Comparison of ENCODE assay signal across 1 cellular context in the genomic region with DNA sequence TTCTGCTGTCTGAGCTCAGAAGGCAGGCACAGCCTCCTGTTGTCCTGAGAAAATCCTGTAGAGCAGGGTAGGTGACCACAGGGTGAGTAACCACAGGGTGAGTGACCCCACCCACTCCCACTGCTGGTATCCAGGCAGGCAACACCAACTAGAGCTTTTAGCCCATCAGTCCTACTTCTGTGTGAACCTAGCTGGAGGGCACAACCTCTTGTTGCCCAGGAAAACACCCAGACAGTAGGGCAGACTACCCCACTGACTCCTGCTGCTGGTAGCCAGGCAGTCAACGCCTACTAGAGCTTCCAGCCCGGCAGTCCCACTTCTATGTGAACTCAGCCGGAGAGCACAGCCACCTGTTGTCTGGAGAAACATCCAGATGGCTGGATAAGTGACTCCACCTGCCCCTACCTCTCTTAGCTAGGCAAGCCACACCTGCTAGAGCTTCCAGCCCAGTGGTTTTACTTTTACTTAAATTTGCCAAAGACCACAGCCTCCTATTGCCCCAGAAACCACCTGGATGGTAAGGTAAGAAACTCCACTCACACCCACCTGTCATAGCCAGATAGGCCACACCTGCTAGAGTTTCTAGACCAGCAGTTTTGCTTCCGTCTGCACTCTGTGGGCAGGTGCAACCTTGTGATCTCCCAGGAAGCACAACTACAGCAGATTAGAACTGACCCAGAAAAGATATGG.
TF ChIP-seq lines count a peak whose summit lies in the region.

No MANE protein-coding gene starts in this region.

TF ChIP-seq in A549, 52 proteins besides CTCF, POLR2A, EP300 and RAD21 (continued from another document):
- TF ChIP-seq SMC3 (IDR thresholded peaks at IDR 0.05): no peak
- TF ChIP-seq, protein P1, sequence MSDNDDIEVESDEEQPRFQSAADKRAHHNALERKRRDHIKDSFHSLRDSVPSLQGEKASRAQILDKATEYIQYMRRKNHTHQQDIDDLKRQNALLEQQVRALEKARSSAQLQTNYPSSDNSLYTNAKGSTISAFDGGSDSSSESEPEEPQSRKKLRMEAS (IDR thresholded peaks at IDR 0.05): no peak
- TF ChIP-seq ZNF302 (CRISPR knock-in tag; IDR thresholded peaks at IDR 0.05): no peak
- no peak for TF ChIP-seq CBX2 (IDR thresholded peaks at IDR 0.05; ENCODE audit: borderline replicate concordance, low read depth)
- TF ChIP-seq SREBF2 (IDR thresholded peaks at IDR 0.05): no peak
- TF ChIP-seq RARB (CRISPR knock-in tag; IDR thresholded peaks at IDR 0.05): no peak
- TF ChIP-seq, protein P2, sequence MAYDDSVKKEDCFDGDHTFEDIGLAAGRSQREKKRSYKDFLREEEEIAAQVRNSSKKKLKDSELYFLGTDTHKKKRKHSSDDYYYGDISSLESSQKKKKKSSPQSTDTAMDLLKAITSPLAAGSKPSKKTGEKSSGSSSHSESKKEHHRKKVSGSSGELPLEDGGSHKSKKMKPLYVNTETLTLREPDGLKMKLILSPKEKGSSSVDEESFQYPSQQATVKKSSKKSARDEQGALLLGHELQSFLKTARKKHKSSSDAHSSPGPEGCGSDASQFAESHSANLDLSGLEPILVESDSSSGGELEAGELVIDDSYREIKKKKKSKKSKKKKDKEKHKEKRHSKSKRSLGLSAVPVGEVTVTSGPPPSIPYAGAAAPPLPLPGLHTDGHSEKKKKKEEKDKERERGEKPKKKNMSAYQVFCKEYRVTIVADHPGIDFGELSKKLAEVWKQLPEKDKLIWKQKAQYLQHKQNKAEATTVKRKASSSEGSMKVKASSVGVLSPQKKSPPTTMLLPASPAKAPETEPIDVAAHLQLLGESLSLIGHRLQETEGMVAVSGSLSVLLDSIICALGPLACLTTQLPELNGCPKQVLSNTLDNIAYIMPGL (CRISPR knock-in tag; IDR thresholded peaks at IDR 0.05; ENCODE audit: borderline replicate concordance): no peak
- TF ChIP-seq HOXA7 (CRISPR knock-in tag; IDR thresholded peaks at IDR 0.05): no peak
- no peak for TF ChIP-seq EHF (CRISPR knock-in tag; IDR thresholded peaks at IDR 0.05)
- TF ChIP-seq, protein P3, sequence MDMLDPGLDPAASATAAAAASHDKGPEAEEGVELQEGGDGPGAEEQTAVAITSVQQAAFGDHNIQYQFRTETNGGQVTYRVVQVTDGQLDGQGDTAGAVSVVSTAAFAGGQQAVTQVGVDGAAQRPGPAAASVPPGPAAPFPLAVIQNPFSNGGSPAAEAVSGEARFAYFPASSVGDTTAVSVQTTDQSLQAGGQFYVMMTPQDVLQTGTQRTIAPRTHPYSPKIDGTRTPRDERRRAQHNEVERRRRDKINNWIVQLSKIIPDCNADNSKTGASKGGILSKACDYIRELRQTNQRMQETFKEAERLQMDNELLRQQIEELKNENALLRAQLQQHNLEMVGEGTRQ (IDR thresholded peaks at IDR 0.05): no peak
- TF ChIP-seq MYC (IDR thresholded peaks at IDR 0.05; ENCODE audit: borderline replicate concordance, low read length): no peak
- TF ChIP-seq ZC3H11A (IDR thresholded peaks at IDR 0.05): no peak
- no peak for TF ChIP-seq TFCP2L1 (CRISPR knock-in tag; IDR thresholded peaks at IDR 0.05)
- no peak for TF ChIP-seq HEYL (CRISPR knock-in tag; IDR thresholded peaks at IDR 0.05)
- no peak for TF ChIP-seq JUNB (IDR thresholded peaks at IDR 0.05)
- TF ChIP-seq, protein P4, sequence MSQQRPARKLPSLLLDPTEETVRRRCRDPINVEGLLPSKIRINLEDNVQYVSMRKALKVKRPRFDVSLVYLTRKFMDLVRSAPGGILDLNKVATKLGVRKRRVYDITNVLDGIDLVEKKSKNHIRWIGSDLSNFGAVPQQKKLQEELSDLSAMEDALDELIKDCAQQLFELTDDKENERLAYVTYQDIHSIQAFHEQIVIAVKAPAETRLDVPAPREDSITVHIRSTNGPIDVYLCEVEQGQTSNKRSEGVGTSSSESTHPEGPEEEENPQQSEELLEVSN (IDR thresholded peaks at IDR 0.05; ENCODE audit: borderline replicate concordance, low read depth): no peak
TF ChIP-seq in A549: peak in this region for 0.
